In the genomic region with DNA sequence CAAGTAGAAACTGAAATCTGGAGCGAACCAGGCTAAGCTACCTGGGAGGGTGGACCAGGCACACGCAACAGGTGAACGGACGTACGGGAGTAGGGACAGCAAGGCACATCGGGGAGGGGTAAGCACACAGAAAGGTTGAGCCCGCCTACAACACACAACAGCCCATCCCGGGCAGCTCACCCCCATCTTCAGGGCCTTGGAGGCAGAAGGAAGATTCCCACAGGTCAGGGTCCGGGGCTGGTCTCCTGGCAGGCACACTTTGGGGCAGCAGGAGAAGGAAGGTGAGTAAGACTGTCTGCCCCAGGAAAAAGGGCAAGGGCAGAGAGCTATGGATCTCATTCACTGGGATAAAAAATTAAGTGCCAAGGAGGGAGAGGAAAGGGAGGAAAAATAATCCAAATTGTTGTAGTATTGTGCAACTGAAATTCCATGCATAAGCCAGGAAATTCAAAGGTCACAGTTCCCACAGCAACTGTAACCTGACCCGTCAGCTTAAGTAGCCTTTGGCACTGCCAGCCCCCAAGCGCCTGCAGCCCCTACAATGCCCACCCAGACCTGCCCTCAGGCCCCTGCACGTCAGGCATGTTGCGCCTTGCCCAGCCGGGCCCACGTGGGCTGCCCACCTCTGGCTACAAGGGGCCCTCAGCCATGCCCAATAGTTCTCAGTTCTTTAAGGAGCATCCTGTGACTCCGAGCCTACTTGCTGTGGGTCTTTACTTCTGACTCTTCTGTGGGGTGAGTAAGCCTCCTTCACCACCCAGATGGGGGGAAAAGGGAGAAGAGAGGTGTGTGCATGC, we compare ENCODE assay signal across 10 cellular contexts. TPM values are rescaled to one million over a fixed set of nuclear protein-coding genes. Genes with fewer than 3 reads are reported as not detected.
A peak's percentile ranks its signal among the peaks of the same experiment; 100 is the strongest.
DNase-seq lines count a peak whose midpoint lies in the region; ATAC-seq and TF ChIP-seq lines count a peak whose summit lies in the region.
"Had no signal": no experiment of that assay in that cellular context is flagged by ENCODE, and none has a peak within 500 bp of the region (broad histone marks: within the 10 kb centered on the region; RNA-seq: fewer than 3 reads in every experiment).

No MANE protein-coding gene starts in this region.

- H3K79me2 ChIP-seq in smooth muscle cell (ENCODE audit: low read depth), result peaks cover 81% of the 10 kb centered on the region

- POLR2A ChIA-PET in HEK293T (lab: Yijun Ruan, JAX), result no interaction called here

- ATAC-seq in right cardiac atrium, result peak; percentile 67 to 71
- no peak for ATAC-seq in GM21529 (IDR thresholded peaks at IDR 0.05; ENCODE audit: unreplicated experiment)
- no peak for ATAC-seq in GM18867 (IDR thresholded peaks at IDR 0.05; ENCODE audit: unreplicated experiment)

- in situ Hi-C loops in astrocyte of the cerebellum (cut with HindIII; ENCODE audit: low sequenced_read_pairs), result no loop called here

- CTCF ChIA-PET in HEK293T (lab: Yijun Ruan, JAX), result interaction anchor here (0.7 kb wide), 1 partner anchor 61 kb away, joined by 4 read pairs; no protein-coding TSS in a partner anchor

- peaks cover 29% of the 10 kb centered on the region for H4K20me1 ChIP-seq in smooth muscle cell (ENCODE audit: low read depth)

- peaks cover 9% of the 10 kb centered on the region for H3F3A ChIP-seq in smooth muscle cell (ENCODE audit: low read depth)

- no peak overlapping the region for H2AFZ ChIP-seq in smooth muscle cell (ENCODE audit: low read depth)

- H3K27me3 ChIP-seq in right cardiac atrium (ENCODE audit: control insufficient read depth, insufficient read depth) (no peaks in the 10 kb centered on the region), smooth muscle cell (ENCODE audit: low read depth) (no peaks in the 10 kb centered on the region), dorsolateral prefrontal cortex (no peaks in the 10 kb centered on the region)
- H3K27me3 ChIP-seq: suprapubic skin had no signal

- H3K4me2 ChIP-seq in smooth muscle cell, result peak overlapping the region; percentile 60

- H3K4me3 ChIP-seq in astrocyte of the cerebellum (ENCODE audit: low read depth, low read length), result no peak overlapping the region
- no peak overlapping the region for H3K4me3 ChIP-seq in right cardiac atrium (ENCODE audit: low read length)
- no peak overlapping the region for H3K4me3 ChIP-seq in smooth muscle cell
- no peak overlapping the region for H3K4me3 ChIP-seq in dorsolateral prefrontal cortex
- H3K4me3 ChIP-seq: SK-N-MC, suprapubic skin had no signal

- DNase-seq in HCEC 1CT (peak; percentile 84), astrocyte of the cerebellum (ENCODE audit: low read depth) (peak; percentile 56), right cardiac atrium (peak; percentile 51 to 77 (median 73)), smooth muscle cell (lab: John Stamatoyannopoulos, UW; ENCODE audit: unreplicated experiment) (no peak), dorsolateral prefrontal cortex (no peak), HEK293T (ENCODE audit: extremely low spot score) (no peak)

- H3K9me3 ChIP-seq in right cardiac atrium (ENCODE audit: control insufficient read depth, low read length), result no peaks in the 10 kb centered on the region
- no peaks in the 10 kb centered on the region for H3K9me3 ChIP-seq in smooth muscle cell (replicated peaks; ENCODE audit: low read depth)
- H3K9me3 ChIP-seq: suprapubic skin had no signal

- no peak for TF ChIP-seq CTCF in astrocyte of the cerebellum (IDR thresholded peaks at IDR 0.05; ENCODE audit: low read depth, low read length, missing control alignments)
- TF ChIP-seq CTCF in smooth muscle cell (IDR thresholded peaks at IDR 0.05; ENCODE audit: borderline replicate concordance, insufficient read depth, poor library complexity, severe bottlenecking), result no peak
- TF ChIP-seq CTCF in dorsolateral prefrontal cortex (IDR thresholded peaks at IDR 0.05 in 54 of 56, conservative IDR thresholded peaks at IDR 0.05 in 2 of 56; ENCODE audit: low read depth in 1 of 56, partially characterized antibody in 56 of 56), result no peak

- no peaks in the 10 kb centered on the region for H3K36me3 ChIP-seq in smooth muscle cell (ENCODE audit: low read depth)
- H3K36me3 ChIP-seq: suprapubic skin had no signal

- H3K4me1 ChIP-seq in right cardiac atrium (ENCODE audit: control insufficient read depth, insufficient read depth, low read length) (peaks cover 24% of the 10 kb centered on the region), smooth muscle cell (ENCODE audit: low read depth) (peaks cover 13% of the 10 kb centered on the region)

- intact Hi-C loops in right cardiac atrium (cut with DNase I), result loop anchor here in 1 of 4 donors (10.0 kb wide), 1 partner anchor 52 kb away; a partner anchor contains a TSS
- intact Hi-C loops in dorsolateral prefrontal cortex (cut with DNase I), result no loop called here

- 73% methylated on average over 16 of the region's 16 CpGs for WGBS in right cardiac atrium
- 74% methylated on average over 16 of the region's 16 CpGs for WGBS in smooth muscle cell (ENCODE audit: low lambda C conversion rate)

- peak overlapping the region; percentile 22 for H3K27ac ChIP-seq in right cardiac atrium (ENCODE audit: low read length)
- peak overlapping the region; percentile 46 for H3K27ac ChIP-seq in smooth muscle cell (ENCODE audit: low read depth)
- H3K27ac ChIP-seq in dorsolateral prefrontal cortex, result peak overlapping the region in 11 of 59 donors; percentile 1 to 67 (median 27)
- H3K27ac ChIP-seq: SK-N-MC, suprapubic skin had no signal

- no peak overlapping the region for H3K9ac ChIP-seq in smooth muscle cell (ENCODE audit: low read depth)

TF ChIP-seq in HEK293T, 16 proteins besides CTCF, POLR2A, EP300 and RAD21:
- TF ChIP-seq LEF1 (IDR thresholded peaks at IDR 0.05; ENCODE audit: borderline replicate concordance) (no peak), L3MBTL2 (conservative IDR thresholded peaks at IDR 0.05) (no peak), CTBP1 (IDR thresholded peaks at IDR 0.05; ENCODE audit: borderline replicate concordance) (no peak)

RNA-seq across cellular contexts. Expression of a gene that starts 51.8 kb away (rescaled TPM):
- total RNA-seq in right cardiac atrium, result 100 to 1,000 TPM in 1 of 4 donors, 10 to 100 TPM in 3; 72.1 to 105 (median 79.1) TPM
- 30.4 TPM for polyA plus RNA-seq in right cardiac atrium
- total RNA-seq in smooth muscle cell, result 15.4 and 28.6 TPM in 2 replicates
- polyA plus RNA-seq in smooth muscle cell, result 3.1 and 9.5 TPM in 2 replicates
- 100 to 1,000 TPM; 126 to 274 (median 183) TPM for total RNA-seq in dorsolateral prefrontal cortex

Comparison
In these comparisons a context has a peak if more than half of its experiments do, and no peak if none do; other contexts are left out.
1. DNase-seq: peak in HCEC 1CT (single experiment), astrocyte of the cerebellum (single experiment) and right cardiac atrium (3 of 3); none in smooth muscle cell (single experiment), dorsolateral prefrontal cortex (0 of 10) and HEK293T (single experiment).
2. ATAC-seq: peak in right cardiac atrium (2 of 2); none in GM21529 (single experiment) and GM18867 (single experiment).